ENCODE assay signal across 22 cellular contexts in the genomic region with DNA sequence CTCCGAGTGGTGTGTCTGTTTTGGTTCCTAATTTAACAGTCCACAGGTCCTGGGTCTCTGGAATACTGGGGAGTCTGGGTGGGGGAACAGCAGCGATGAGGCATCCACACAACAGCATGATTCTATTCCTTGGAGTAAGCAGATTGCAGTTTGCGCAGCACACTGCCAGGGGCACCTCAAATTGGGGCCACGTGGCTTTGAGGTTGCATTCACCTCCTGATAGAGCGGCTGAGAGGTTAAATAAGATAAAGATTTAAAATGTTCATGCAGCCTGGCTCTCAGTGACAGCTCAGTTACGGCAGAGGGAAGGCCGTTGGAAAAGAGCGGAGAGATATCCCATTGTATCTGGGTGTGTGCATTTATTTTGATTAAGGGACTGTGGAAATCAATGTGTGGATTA.
"Had no signal": no experiment of that assay in that cellular context is flagged by ENCODE, and none has a peak within 500 bp of the region (broad histone marks: within the 10 kb centered on the region; RNA-seq: fewer than 3 reads in every experiment).

No MANE protein-coding gene starts in this region.

- H3K27me3 ChIP-seq: SJSA1 had no signal

- H3K4me1 ChIP-seq: SJSA1 had no signal

- H3K4me3 ChIP-seq: SJSA1, SK-N-MC had no signal

- H3K9me3 ChIP-seq: SJSA1 had no signal

- H3K27ac ChIP-seq: SJSA1, SK-N-MC had no signal

- ATAC-seq: HepG2 had no signal

- H3K36me3 ChIP-seq: SJSA1 had no signal

- DNase-seq: IMR-90, Karpas-422, KG1, MM.1S, NCI-H1092 treated with DMSO at 0.1 percent for 48 hours, NCI-H1436, NCI-H187, NCI-H2029, NCI-H2081 treated with DMSO at 0.1 percent for 48 hours, NCI-H2171, NCI-H226, NCI-H446, NCI-H510A, NCI-H524 treated with DMSO at 0.1 percent for 48 hours, NCI-H69, NCI-H774, Right ventricle myocardium superior, RPMI8226, SIG-M5 had no signal
